1 cellular context compared by ENCODE assay signal in the genomic region with DNA sequence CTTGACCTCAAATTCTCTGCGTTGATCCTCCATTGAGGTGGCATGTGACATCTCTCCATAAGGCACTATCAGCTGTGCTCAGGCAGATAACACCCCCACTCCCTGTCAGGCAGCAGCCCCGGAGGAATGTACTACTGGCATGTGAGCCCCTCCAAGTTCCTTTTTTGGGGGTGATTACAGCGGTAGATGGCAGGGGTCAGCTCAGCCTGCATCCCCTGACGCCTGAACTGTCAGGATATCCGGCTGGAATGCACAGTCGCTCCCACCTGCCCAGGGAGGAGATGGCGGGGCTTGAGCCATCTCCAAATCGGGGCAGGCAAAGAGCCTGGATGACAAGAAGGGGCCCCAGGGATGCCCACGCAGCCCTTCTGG.
TF ChIP-seq lines count a peak whose summit lies in the region.

No MANE protein-coding gene starts in this region.

TF ChIP-seq in K562, 482 proteins besides CTCF, POLR2A, EP300 and RAD21 (continued from another document):
- TF ChIP-seq, protein P1, sequence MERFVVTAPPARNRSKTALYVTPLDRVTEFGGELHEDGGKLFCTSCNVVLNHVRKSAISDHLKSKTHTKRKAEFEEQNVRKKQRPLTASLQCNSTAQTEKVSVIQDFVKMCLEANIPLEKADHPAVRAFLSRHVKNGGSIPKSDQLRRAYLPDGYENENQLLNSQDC (CRISPR knock-in tag; IDR thresholded peaks at IDR 0.05) = no peak
- no peak for TF ChIP-seq NR2C2 (CRISPR knock-in tag; IDR thresholded peaks at IDR 0.05)
- no peak for TF ChIP-seq NR2C2 (tag; IDR thresholded peaks at IDR 0.05)
- no peak for TF ChIP-seq ZKSCAN8 (CRISPR knock-in tag; IDR thresholded peaks at IDR 0.05)
- TF ChIP-seq ZHX1 (conservative IDR thresholded peaks at IDR 0.05; ENCODE audit: low read length) = no peak
- no peak for TF ChIP-seq ZNF282 (CRISPR knock-in tag; IDR thresholded peaks at IDR 0.05)
- TF ChIP-seq FOXJ2 (tag; IDR thresholded peaks at IDR 0.05) = no peak
- TF ChIP-seq FOS (IDR thresholded peaks at IDR 0.05; ENCODE audit: extremely low read depth, insufficient read length) = no peak
- no peak for TF ChIP-seq ZNF551 (CRISPR knock-in tag; IDR thresholded peaks at IDR 0.05)
- no peak for TF ChIP-seq CHD4 (IDR thresholded peaks at IDR 0.05; ENCODE audit: insufficient read depth, insufficient replicate concordance, low read depth, low read length, poor library complexity, severe bottlenecking)
- TF ChIP-seq GABPB1 (CRISPR knock-in tag; IDR thresholded peaks at IDR 0.05) = no peak
- TF ChIP-seq SMAD4 (CRISPR knock-in tag; conservative IDR thresholded peaks at IDR 0.05) = no peak
- TF ChIP-seq THRA (IDR thresholded peaks at IDR 0.05) = no peak
- no peak for TF ChIP-seq SMARCA5 (IDR thresholded peaks at IDR 0.05)
- TF ChIP-seq BCL6 (CRISPR knock-in tag; IDR thresholded peaks at IDR 0.05) = no peak
- no peak for TF ChIP-seq MLLT1 (IDR thresholded peaks at IDR 0.05)
- TF ChIP-seq ZNF23 (CRISPR knock-in tag; IDR thresholded peaks at IDR 0.05) = no peak
- TF ChIP-seq HDGF (IDR thresholded peaks at IDR 0.05) = no peak
- no peak for TF ChIP-seq JUN (IDR thresholded peaks at IDR 0.05; ENCODE audit: borderline replicate concordance, low read depth, low read length)
- TF ChIP-seq JUN (CRISPR knock-in tag; IDR thresholded peaks at IDR 0.05; ENCODE audit: borderline replicate concordance) = no peak
- TF ChIP-seq, protein P2, sequence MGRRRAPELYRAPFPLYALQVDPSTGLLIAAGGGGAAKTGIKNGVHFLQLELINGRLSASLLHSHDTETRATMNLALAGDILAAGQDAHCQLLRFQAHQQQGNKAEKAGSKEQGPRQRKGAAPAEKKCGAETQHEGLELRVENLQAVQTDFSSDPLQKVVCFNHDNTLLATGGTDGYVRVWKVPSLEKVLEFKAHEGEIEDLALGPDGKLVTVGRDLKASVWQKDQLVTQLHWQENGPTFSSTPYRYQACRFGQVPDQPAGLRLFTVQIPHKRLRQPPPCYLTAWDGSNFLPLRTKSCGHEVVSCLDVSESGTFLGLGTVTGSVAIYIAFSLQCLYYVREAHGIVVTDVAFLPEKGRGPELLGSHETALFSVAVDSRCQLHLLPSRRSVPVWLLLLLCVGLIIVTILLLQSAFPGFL (CRISPR knock-in tag; IDR thresholded peaks at IDR 0.05) = no peak
- TF ChIP-seq, protein P3, sequence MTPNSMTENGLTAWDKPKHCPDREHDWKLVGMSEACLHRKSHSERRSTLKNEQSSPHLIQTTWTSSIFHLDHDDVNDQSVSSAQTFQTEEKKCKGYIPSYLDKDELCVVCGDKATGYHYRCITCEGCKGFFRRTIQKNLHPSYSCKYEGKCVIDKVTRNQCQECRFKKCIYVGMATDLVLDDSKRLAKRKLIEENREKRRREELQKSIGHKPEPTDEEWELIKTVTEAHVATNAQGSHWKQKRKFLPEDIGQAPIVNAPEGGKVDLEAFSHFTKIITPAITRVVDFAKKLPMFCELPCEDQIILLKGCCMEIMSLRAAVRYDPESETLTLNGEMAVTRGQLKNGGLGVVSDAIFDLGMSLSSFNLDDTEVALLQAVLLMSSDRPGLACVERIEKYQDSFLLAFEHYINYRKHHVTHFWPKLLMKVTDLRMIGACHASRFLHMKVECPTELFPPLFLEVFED (CRISPR knock-in tag; conservative IDR thresholded peaks at IDR 0.05) = no peak
- no peak for TF ChIP-seq SMAD1 (IDR thresholded peaks at IDR 0.05; ENCODE audit: low read depth, low read length, partially characterized antibody)
